Comparison of ENCODE assay signal across 18 cellular contexts in genomic region chr15:68507447-68507846, GRCh38.
DNase-seq lines count a peak whose midpoint lies in the region; ATAC-seq lines count a peak whose summit lies in the region.
"Had no signal": no experiment of that assay in that cellular context is flagged by ENCODE, and none has a peak within 500 bp of the region (broad histone marks: within the 10 kb centered on the region; RNA-seq: fewer than 3 reads in every experiment).

No MANE protein-coding gene starts in this region.

- no peak for ATAC-seq in HG03442 (IDR thresholded peaks at IDR 0.05; ENCODE audit: unreplicated experiment)
- ATAC-seq in HG03342 (IDR thresholded peaks at IDR 0.05; ENCODE audit: unreplicated experiment) = no peak
- ATAC-seq: CD8-positive, alpha-beta T cell; T-cell had no signal

- DNase-seq in DMS153 (lab: John Stamatoyannopoulos, UW) (peak; percentile 1), DMS153 treated with DMSO at 0.1 percent for 48 hours (lab: John Stamatoyannopoulos, UW; ENCODE audit: unreplicated experiment) (no peak), H7 (peak; percentile 4), NCI-H345 (lab: John Stamatoyannopoulos, UW) (peak; percentile 43), cerebellum (ENCODE audit: low spot score) (peak; percentile 19), NAMALWA (ENCODE audit: low spot score) (no peak)
- DNase-seq: Calu3; CD8-positive, alpha-beta T cell; GOT3; KBM-7; MV-4-11; NCI-H1694; NCI-H2081 treated with DMSO at 0.1 percent for 48 hours; NCI-H774; SHP77; T-cell had no signal

- H3K27me3 ChIP-seq in H7 (ENCODE audit: control insufficient read depth, insufficient read depth, low read length) = no peaks in the 10 kb centered on the region

- no peaks in the 10 kb centered on the region for H3K36me3 ChIP-seq in H7 (replicated peaks; ENCODE audit: control insufficient read depth, insufficient read depth, low read length)

- H3K4me3 ChIP-seq in H7 (ENCODE audit: insufficient read depth, low read depth, low read length) = no peak overlapping the region

Comparison
In these comparisons a context has a peak if more than half of its experiments do, and no peak if none do; other contexts are left out.
1. DNase-seq: peak in DMS153 (single experiment), H7 (single experiment), NCI-H345 (single experiment) and cerebellum (single experiment); none in DMS153 treated with DMSO at 0.1 percent for 48 hours (single experiment) and NAMALWA (single experiment).